Comparison of ENCODE assay signal across 13 cellular contexts in genomic region chr12:10968765-10969456, GRCh38. TPM values are rescaled to one million over a fixed set of nuclear protein-coding genes. Genes with fewer than 3 reads are reported as not detected.
DNase-seq lines count a peak whose midpoint lies in the region; ATAC-seq, FAIRE-seq and TF ChIP-seq lines count a peak whose summit lies in the region.
"Had no signal": no experiment of that assay in that cellular context is flagged by ENCODE, and none has a peak within 500 bp of the region (broad histone marks: within the 10 kb centered on the region; RNA-seq: fewer than 3 reads in every experiment).

No MANE protein-coding gene starts in this region.

- H3K36me3 ChIP-seq in brain microvascular endothelial cell (replicated peaks): no peaks in the 10 kb centered on the region
- no peaks in the 10 kb centered on the region for H3K36me3 ChIP-seq in left ventricle myocardium inferior
- H3K36me3 ChIP-seq in small intestine (ENCODE audit: control insufficient read depth in 2 of 2, insufficient read depth in 2 of 2, low read length in 2 of 2): no peaks in the 10 kb centered on the region
- H3K36me3 ChIP-seq: esophagus squamous epithelium had no signal

- in situ Hi-C loops in brain microvascular endothelial cell (cut with HindIII; ENCODE audit: low pct_ligation_motif_present, low sequenced_read_pairs): no loop called here

- H3K27ac ChIP-seq in brain microvascular endothelial cell (no peak overlapping the region), left ventricle myocardium inferior (replicated peaks) (no peak overlapping the region), small intestine (ENCODE audit: low read depth in 1 of 2, low read length in 1 of 2) (no peak overlapping the region)
- H3K27ac ChIP-seq: esophagus squamous epithelium had no signal

- H3K9me3 ChIP-seq in left ventricle myocardium inferior (replicated peaks) (no peaks in the 10 kb centered on the region), small intestine (ENCODE audit: control insufficient read depth, low read depth) (no peaks in the 10 kb centered on the region)
- H3K9me3 ChIP-seq: esophagus squamous epithelium had no signal

- H3K4me3 ChIP-seq in brain microvascular endothelial cell (ENCODE audit: low read depth, low read length) (no peak overlapping the region), left ventricle myocardium inferior (no peak overlapping the region), small intestine (ENCODE audit: low read depth in 1 of 2, low read length in 2 of 2) (no peak overlapping the region)
- H3K4me3 ChIP-seq: esophagus squamous epithelium had no signal

- no peaks in the 10 kb centered on the region for H3K27me3 ChIP-seq in brain microvascular endothelial cell (replicated peaks)
- H3K27me3 ChIP-seq in left ventricle myocardium inferior (ENCODE audit: low read depth): no peaks in the 10 kb centered on the region
- H3K27me3 ChIP-seq in small intestine (ENCODE audit: control insufficient read depth in 2 of 2, insufficient read depth in 2 of 2, low read length in 2 of 2): no peaks in the 10 kb centered on the region
- H3K27me3 ChIP-seq: esophagus squamous epithelium had no signal

- WGBS in small intestine, 3 donors: 76 to 86% (median 84%) methylated on average over 15 of the region's 15 CpGs

- FAIRE-seq in small intestine (lab: Jason Lieb, UNC): no peak

- no peak for ATAC-seq in HG03354 (IDR thresholded peaks at IDR 0.05; ENCODE audit: poor library complexity, severe bottlenecking, unreplicated experiment)

- intact Hi-C loops in left ventricle myocardium inferior (cut with micrococcal nuclease): no loop called here

- no peak for TF ChIP-seq CTCF in brain microvascular endothelial cell (IDR thresholded peaks at IDR 0.05; ENCODE audit: low read depth, low read length, missing control alignments)
- no peak for TF ChIP-seq CTCF in left ventricle myocardium inferior (IDR thresholded peaks at IDR 0.05; ENCODE audit: borderline replicate concordance)

- DNase-seq in GM04504 (ENCODE audit: low read depth) (peak; percentile 44), brain microvascular endothelial cell (peak; percentile 59), left ventricle myocardium inferior (peak; percentile 18), small intestine (peak; percentile 22), NCI-H146 (lab: John Stamatoyannopoulos, UW) (no peak), CD1c-positive myeloid dendritic cell (ENCODE audit: extremely low spot score) (no peak), NCI-H1417 (lab: John Stamatoyannopoulos, UW) (no peak)
- DNase-seq: esophagus squamous epithelium; midbrain; NCI-H1694 treated with DMSO at 0.1 percent for 48 hours; stimulated activated CD4-positive, alpha-beta T cell treated with anti-CD3 and anti-CD28 coated beads, Interleukin-12 subunit alpha, Interleukin-12 subunit beta, amount 100 ng/mL, for 4 hours had no signal

- H3K4me1 ChIP-seq in left ventricle myocardium inferior (peaks cover 17% of the 10 kb centered on the region), small intestine (ENCODE audit: control insufficient read depth in 2 of 2, insufficient read depth in 1 of 2, low read depth in 1 of 2, low read length in 1 of 2) (no peaks in the 10 kb centered on the region)

RNA-seq across cellular contexts. Expression of gene TAS2R50, which starts 17.8 kb away (rescaled TPM):
- total RNA-seq in left ventricle myocardium inferior: 0.47 TPM
- not detected for polyA plus RNA-seq in small intestine

RNA-seq across cellular contexts. Expression of gene TAS2R20, which starts 29.2 kb away (rescaled TPM):
- total RNA-seq in left ventricle myocardium inferior: 0.44 TPM
- under 1 TPM in 1 of 3 donors, not detected in 2; 0.15 TPM for polyA plus RNA-seq in small intestine

RNA-seq across cellular contexts. Expression of gene TAS2R14, which starts 29.8 kb away (rescaled TPM):
- total RNA-seq in left ventricle myocardium inferior: 0.58 TPM
- polyA plus RNA-seq in small intestine: 1 to 10 TPM in 1 of 3 donors, under 1 TPM in 2; 0.67 to 1.1 (median 0.85) TPM

RNA-seq across cellular contexts. Expression of gene PRH2, which starts 39.9 kb away (rescaled TPM):
- not detected for total RNA-seq in left ventricle myocardium inferior
- not detected for polyA plus RNA-seq in small intestine
- total RNA-seq: T-helper 1 cell treated with Interleukin-12 subunit alpha and Interleukin-12 subunit beta and Interleukin-4 antibody, amounts not matched to agents 30 ng/mL and 1 ng/mL, for 36 hours had no signal

RNA-seq across cellular contexts. Expression of gene TAS2R19, which starts 53.5 kb away (rescaled TPM):
- 0.38 TPM for total RNA-seq in left ventricle myocardium inferior
- under 1 TPM in 1 of 3 donors, not detected in 2; 0.09 TPM for polyA plus RNA-seq in small intestine

Comparison
In these comparisons a context has a peak if more than half of its experiments do, and no peak if none do; other contexts are left out.
1. DNase-seq: peak in GM04504 (single experiment), brain microvascular endothelial cell (single experiment), left ventricle myocardium inferior (single experiment) and small intestine (single experiment); none in NCI-H146 (single experiment), CD1c-positive myeloid dendritic cell (single experiment) and NCI-H1417 (0 of 3).